ENCODE assay signal across 25 cellular contexts in genomic region chr17:8522577-8522976, GRCh38.
"Had no signal": no experiment of that assay in that cellular context is flagged by ENCODE, and none has a peak within 500 bp of the region (broad histone marks: within the 10 kb centered on the region; RNA-seq: fewer than 3 reads in every experiment).

No MANE protein-coding gene starts in this region.

- H3K27me3 ChIP-seq: right lobe of liver, suprapubic skin, thyroid gland, upper lobe of left lung, uterus had no signal

- DNase-seq: cerebellar nuclear complex; cortex of kidney; effector CD8-positive, alpha-beta T cell; endodermal cell; mesenchymal stem cell; mucosa of descending colon; naive B cell; pancreas; retina; right lobe of liver; small intestine; stimulated activated CD4-positive, alpha-beta T cell treated with anti-CD3 and anti-CD28 coated beads, Interleukin-15, amount 100 ng/mL, for 24 hours; stimulated activated CD4-positive, alpha-beta T cell treated with anti-CD3 and anti-CD28 coated beads, Interleukin-2, amount 100 ng/mL, for 48 hours; stimulated activated naive CD4-positive, alpha-beta T cell; stimulated activated naive CD8-positive, alpha-beta T cell treated with anti-CD3 and anti-CD28 coated beads, Interleukin-15, amount 100 ng/mL, for 72 hours; thyroid gland; upper lobe of left lung; uterus had no signal

- H3K4me3 ChIP-seq: lung, mucosa of descending colon, pancreas, right lobe of liver, suprapubic skin, thyroid gland, upper lobe of left lung, uterus had no signal

- ATAC-seq: left lobe of liver; mucosa of descending colon; pancreas; right lobe of liver; stimulated activated naive CD8-positive, alpha-beta T cell treated with anti-CD3 and anti-CD28 coated beads, Interleukin-15, amount 100 ng/mL, for 72 hours had no signal

- H3K4me1 ChIP-seq: pancreas, right lobe of liver, suprapubic skin, thyroid gland, upper lobe of left lung, uterus had no signal

- H3K27ac ChIP-seq: epithelial cell of prostate, neutrophil, pancreas, right lobe of liver, suprapubic skin, thyroid gland, upper lobe of left lung, uterus had no signal

- H3K36me3 ChIP-seq: neutrophil, uterus had no signal

- FAIRE-seq: frontal cortex, keratinocyte, pancreas, small intestine had no signal

- H3K9me3 ChIP-seq: mucosa of descending colon, neutrophil, pancreas, right lobe of liver, suprapubic skin, thyroid gland, upper lobe of left lung, uterus had no signal
